In genomic region chr17:82230627-82231311, GRCh38 we compare ENCODE assay signal across 1 cellular context.
TF ChIP-seq lines count a peak whose summit lies in the region.

No MANE protein-coding gene starts in this region.

TF ChIP-seq in SK-N-SH, 30 proteins besides CTCF, POLR2A, EP300 and RAD21 (continued from another document):
- TF ChIP-seq, protein P1, sequence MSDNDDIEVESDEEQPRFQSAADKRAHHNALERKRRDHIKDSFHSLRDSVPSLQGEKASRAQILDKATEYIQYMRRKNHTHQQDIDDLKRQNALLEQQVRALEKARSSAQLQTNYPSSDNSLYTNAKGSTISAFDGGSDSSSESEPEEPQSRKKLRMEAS (IDR thresholded peaks at IDR 0.05; ENCODE audit: low read depth), result no peak
